Comparison of ENCODE assay signal across 1 cellular context in genomic region chr2:127637236-127637630, GRCh38.
TF ChIP-seq lines count a peak whose summit lies in the region.

No MANE protein-coding gene starts in this region.

TF ChIP-seq in SK-N-SH, 30 proteins besides CTCF, POLR2A, EP300 and RAD21 (continued from another document):
- TF ChIP-seq REST (IDR thresholded peaks at IDR 0.05; ENCODE audit: low read depth, low read length) = no peak
- no peak for TF ChIP-seq USF2 (IDR thresholded peaks at IDR 0.05; ENCODE audit: borderline replicate concordance, low read depth, low read length)
TF ChIP-seq in SK-N-SH: peak in this region for 0.
